In genomic region chr16:16258822-16259221, GRCh38 we compare ENCODE assay signal across 1 cellular context.
A peak's percentile ranks its signal among the peaks of the same experiment; 100 is the strongest.
TF ChIP-seq lines count a peak whose summit lies in the region.
"Not testable (repeated sequence)": the region's sequence is repeated elsewhere in the genome, so short reads cannot be mapped to it uniquely, and the experiment has no call there.

No MANE protein-coding gene starts in this region.

TF ChIP-seq in K562, 482 proteins besides CTCF, POLR2A, EP300 and RAD21:
- TF ChIP-seq SMAD4 (CRISPR knock-in tag; conservative IDR thresholded peaks at IDR 0.05), result 0 out of 2 replicates have a peak, but pooled peaks have one; percentile 42
- peak; percentile 54; the same call in 1 of the 2 replicates for TF ChIP-seq NCOR1 (IDR thresholded peaks at IDR 0.05)
- peak; percentile 67 for TF ChIP-seq TCF3 (CRISPR knock-in tag; IDR thresholded peaks at IDR 0.05)
- peak; percentile 75 for TF ChIP-seq CBFA2T3 (IDR thresholded peaks at IDR 0.05)
- peak; percentile 52 for TF ChIP-seq ARID1B (IDR thresholded peaks at IDR 0.05)
- 0 out of 4 replicates have a peak, but pooled peaks of 1 of the 2 experiments have one; percentile 51 for TF ChIP-seq MLLT1 (IDR thresholded peaks at IDR 0.05)
- peak in 1 of 2 experiments; percentile 28; a peak in 1 of 4 replicates for TF ChIP-seq RCOR1 (IDR thresholded peaks at IDR 0.05; ENCODE audit: borderline replicate concordance in 1 of 2, low read depth in 2 of 2, low read length in 2 of 2)
- peak; percentile 35; the same call in 1 of the 2 replicates for TF ChIP-seq TEAD4 (IDR thresholded peaks at IDR 0.05; ENCODE audit: low read length)
- TF ChIP-seq TEAD4 (CRISPR knock-in tag; IDR thresholded peaks at IDR 0.05; ENCODE audit: borderline replicate concordance), result not testable (repeated sequence)
- peak; percentile 51 for TF ChIP-seq NFIC (IDR thresholded peaks at IDR 0.05)
- TF ChIP-seq MTA2 (IDR thresholded peaks at IDR 0.05; ENCODE audit: low read depth), result 0 out of 2 replicates have a peak, but pooled peaks have one; percentile 19
- TF ChIP-seq CBFA2T2 (conservative IDR thresholded peaks at IDR 0.05), result peak; percentile 64
- TF ChIP-seq TAL1 (IDR thresholded peaks at IDR 0.05), result peak; percentile 63
TF ChIP-seq in K562: peak in this region for 12; not testable (repeated sequence) for 470.
